Comparison of ENCODE assay signal across 1 cellular context in the genomic region with DNA sequence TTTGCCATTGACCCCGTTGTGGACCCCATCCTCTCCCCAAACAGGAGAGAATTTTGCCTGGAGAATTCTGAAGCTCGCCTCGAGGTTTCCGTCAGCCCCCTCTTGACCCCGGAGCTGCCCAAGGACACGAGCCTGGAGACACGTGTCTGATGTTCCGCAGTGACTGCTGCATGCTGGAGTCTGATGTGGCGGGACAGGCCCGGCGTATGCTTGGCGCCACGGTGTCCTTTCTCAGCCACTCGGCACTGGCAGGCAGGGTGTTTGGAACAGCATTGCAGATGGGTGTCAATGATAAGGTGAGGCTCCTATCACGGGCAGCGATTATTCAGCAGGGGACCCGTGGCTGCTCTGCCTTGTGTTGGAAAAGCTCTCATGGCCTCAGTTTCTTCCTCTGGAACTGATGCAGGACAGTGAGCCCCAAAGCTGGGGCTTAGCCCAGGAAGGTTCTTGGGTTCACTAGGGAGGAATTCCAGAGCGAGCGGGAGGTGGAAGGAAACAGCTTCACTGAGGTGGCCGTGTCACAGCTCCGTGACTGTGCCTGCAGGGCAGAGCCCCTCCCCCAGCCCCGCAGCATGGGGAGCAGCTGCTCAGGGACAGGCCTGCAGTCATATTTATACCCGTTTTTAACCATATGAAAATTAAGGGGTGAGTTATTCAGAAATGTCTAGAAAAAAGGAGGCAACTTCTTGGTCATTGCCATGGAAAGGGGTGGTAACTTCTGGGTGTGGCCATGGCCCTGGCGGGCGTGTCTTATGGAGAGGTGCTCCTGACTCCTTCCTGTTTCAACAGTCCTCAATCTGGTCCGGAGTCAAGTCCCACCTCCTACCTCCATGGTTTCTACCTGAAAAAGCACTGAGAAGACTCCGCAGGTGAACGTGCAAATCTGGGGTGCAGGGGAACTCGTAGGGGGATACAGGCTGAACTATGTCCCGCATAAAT.
TF ChIP-seq lines count a peak whose summit lies in the region.

No MANE protein-coding gene starts in this region.

TF ChIP-seq in IMR-90, 13 proteins besides CTCF, POLR2A, EP300 and RAD21:
- TF ChIP-seq SMC3 (IDR thresholded peaks at IDR 0.05; ENCODE audit: low read depth, low read length) (no peak), FOS (IDR thresholded peaks at IDR 0.05; ENCODE audit: low read depth, low read length) (no peak), RFX5 (IDR thresholded peaks at IDR 0.05; ENCODE audit: low read depth, low read length) (no peak), CEBPB (IDR thresholded peaks at IDR 0.05; ENCODE audit: low read depth, low read length) (no peak), MXI1 (IDR thresholded peaks at IDR 0.05; ENCODE audit: borderline replicate concordance, low read depth, low read length) (no peak), MAFK (IDR thresholded peaks at IDR 0.05; ENCODE audit: low read depth, low read length) (no peak), MAZ (IDR thresholded peaks at IDR 0.05; ENCODE audit: borderline replicate concordance, low read depth, low read length) (no peak), NFE2L2 (IDR thresholded peaks at IDR 0.05; ENCODE audit: low read depth, low read length) (no peak), CHD1 (IDR thresholded peaks at IDR 0.05; ENCODE audit: low read depth, low read length) (no peak), RCOR1 (IDR thresholded peaks at IDR 0.05; ENCODE audit: insufficient replicate concordance, low read length) (no peak), BHLHE40 (IDR thresholded peaks at IDR 0.05; ENCODE audit: low read depth, low read length) (no peak)
- TF ChIP-seq, protein P1, sequence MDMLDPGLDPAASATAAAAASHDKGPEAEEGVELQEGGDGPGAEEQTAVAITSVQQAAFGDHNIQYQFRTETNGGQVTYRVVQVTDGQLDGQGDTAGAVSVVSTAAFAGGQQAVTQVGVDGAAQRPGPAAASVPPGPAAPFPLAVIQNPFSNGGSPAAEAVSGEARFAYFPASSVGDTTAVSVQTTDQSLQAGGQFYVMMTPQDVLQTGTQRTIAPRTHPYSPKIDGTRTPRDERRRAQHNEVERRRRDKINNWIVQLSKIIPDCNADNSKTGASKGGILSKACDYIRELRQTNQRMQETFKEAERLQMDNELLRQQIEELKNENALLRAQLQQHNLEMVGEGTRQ (IDR thresholded peaks at IDR 0.05; ENCODE audit: low read depth, low read length), result no peak
- TF ChIP-seq, protein P2, sequence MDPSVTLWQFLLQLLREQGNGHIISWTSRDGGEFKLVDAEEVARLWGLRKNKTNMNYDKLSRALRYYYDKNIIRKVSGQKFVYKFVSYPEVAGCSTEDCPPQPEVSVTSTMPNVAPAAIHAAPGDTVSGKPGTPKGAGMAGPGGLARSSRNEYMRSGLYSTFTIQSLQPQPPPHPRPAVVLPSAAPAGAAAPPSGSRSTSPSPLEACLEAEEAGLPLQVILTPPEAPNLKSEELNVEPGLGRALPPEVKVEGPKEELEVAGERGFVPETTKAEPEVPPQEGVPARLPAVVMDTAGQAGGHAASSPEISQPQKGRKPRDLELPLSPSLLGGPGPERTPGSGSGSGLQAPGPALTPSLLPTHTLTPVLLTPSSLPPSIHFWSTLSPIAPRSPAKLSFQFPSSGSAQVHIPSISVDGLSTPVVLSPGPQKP (IDR thresholded peaks at IDR 0.05; ENCODE audit: borderline replicate concordance, low read depth, low read length), result no peak
